ENCODE assay signal across 18 cellular contexts in genomic region chrX:32545100-32545499, GRCh38.
DNase-seq lines count a peak whose midpoint lies in the region; ATAC-seq, FAIRE-seq and TF ChIP-seq lines count a peak whose summit lies in the region.
"Had no signal": no experiment of that assay in that cellular context is flagged by ENCODE, and none has a peak within 500 bp of the region (broad histone marks: within the 10 kb centered on the region; RNA-seq: fewer than 3 reads in every experiment).

No MANE protein-coding gene starts in this region.

- H3K36me3 Mint-ChIP-seq in activated CD4-positive, alpha-beta memory T cell treated with anti-CD3 and anti-CD28 coated beads for 36 hours: no peaks in the 10 kb centered on the region

- intact Hi-C loops in left cardiac atrium (cut with DNase I) (no loop called here), heart right ventricle (cut with DNase I) (no loop called here)
- intact Hi-C loops in activated CD4-positive, alpha-beta memory T cell treated with anti-CD3 and anti-CD28 coated beads for 36 hours (cut with micrococcal nuclease): no loop called here

- no peak for TF ChIP-seq CTCF in cardiac muscle cell (IDR thresholded peaks at IDR 0.05; ENCODE audit: low read depth, low read length)
- no peak for TF ChIP-seq CTCF in heart right ventricle (IDR thresholded peaks at IDR 0.05)

- POLR2A ChIA-PET in activated CD4-positive, alpha-beta memory T cell treated with anti-CD3 and anti-CD28 coated beads for 36 hours (lab: Charles Lee): no interaction called here

- H3K9me3 ChIP-seq in cardiac muscle cell (ENCODE audit: low read depth) (no peaks in the 10 kb centered on the region), heart right ventricle (no peaks in the 10 kb centered on the region)

- H3K27me3 ChIP-seq in cardiac muscle cell (no peaks in the 10 kb centered on the region), heart right ventricle (no peaks in the 10 kb centered on the region)

- no peaks in the 10 kb centered on the region for H3K4me1 Mint-ChIP-seq in activated CD4-positive, alpha-beta memory T cell treated with anti-CD3 and anti-CD28 coated beads for 36 hours (ENCODE audit: low read depth)
- H3K4me1 Mint-ChIP-seq: B cell, H9 had no signal

- FAIRE-seq in islet of Langerhans (lab: Jason Lieb, UNC): peak; percentile 62
- FAIRE-seq: GM18507, HepG2 had no signal

- DNase-seq in cardiac muscle cell (ENCODE audit: low read depth in 1 of 2, low spot score in 1 of 2) (peak in 1 of 2 donors; percentile 73), left cardiac atrium (no peak), heart right ventricle (peak in 1 of 2 donors; percentile 9), AG08396 (ENCODE audit: low spot score) (no peak), RKO (ENCODE audit: low spot score) (no peak)
- DNase-seq in activated CD4-positive, alpha-beta memory T cell treated with anti-CD3 and anti-CD28 coated beads for 36 hours: no peak
- DNase-seq: ACHN; C1 segment of cervical spinal cord; Calu3; CD4-positive, alpha-beta T cell; DMS 273 treated with DMSO at 0.1 percent for 48 hours; H9 had no signal

- no peaks in the 10 kb centered on the region for H3K9me3 Mint-ChIP-seq in activated CD4-positive, alpha-beta memory T cell treated with anti-CD3 and anti-CD28 coated beads for 36 hours
- H3K9me3 Mint-ChIP-seq: CD4-positive, alpha-beta T cell; GM23338 had no signal

- H3K4me3 Mint-ChIP-seq in activated CD4-positive, alpha-beta memory T cell treated with anti-CD3 and anti-CD28 coated beads for 36 hours: no peak overlapping the region
- H3K4me3 Mint-ChIP-seq: B cell; CD4-positive, alpha-beta T cell; GM23338; H9 had no signal

- no peak overlapping the region for H3K4me3 ChIP-seq in cardiac muscle cell
- no peak overlapping the region for H3K4me3 ChIP-seq in heart right ventricle
- H3K4me3 ChIP-seq: GM23338 had no signal

- ATAC-seq in left cardiac atrium: no peak
- peak in 5 of 8 donors; percentile 70 to 91 (median 74) for ATAC-seq in heart right ventricle
- ATAC-seq in GM21360 (IDR thresholded peaks at IDR 0.05; ENCODE audit: unreplicated experiment): no peak
- ATAC-seq: GM23338, HepG2 had no signal

- H3K27ac ChIP-seq in cardiac muscle cell (peak overlapping the region; percentile 45), heart right ventricle (peak overlapping the region in 1 of 10 donors; percentile 22)

- CTCF ChIA-PET in activated CD4-positive, alpha-beta memory T cell treated with anti-CD3 and anti-CD28 coated beads for 36 hours (lab: Charles Lee): no interaction called here

- peaks cover 14% of the 10 kb centered on the region for H3K4me1 ChIP-seq in cardiac muscle cell (ENCODE audit: low read depth)
- H3K4me1 ChIP-seq in heart right ventricle: no peaks in the 10 kb centered on the region

- H3K27me3 Mint-ChIP-seq in activated CD4-positive, alpha-beta memory T cell treated with anti-CD3 and anti-CD28 coated beads for 36 hours: no peaks in the 10 kb centered on the region
- H3K27me3 Mint-ChIP-seq: B cell; CD4-positive, alpha-beta T cell had no signal

- H3K27ac Mint-ChIP-seq in activated CD4-positive, alpha-beta memory T cell treated with anti-CD3 and anti-CD28 coated beads for 36 hours: no peak overlapping the region
- H3K27ac Mint-ChIP-seq: B cell; CD4-positive, alpha-beta T cell; GM23338; H9 had no signal

- WGBS in heart right ventricle, 2 donors: 27 to 41% methylated on average over 1 of the region's 1 CpG

- no peaks in the 10 kb centered on the region for H3K36me3 ChIP-seq in cardiac muscle cell
- H3K36me3 ChIP-seq in heart right ventricle: no peaks in the 10 kb centered on the region

Comparison
In these comparisons a context has a peak if more than half of its experiments do, and no peak if none do; other contexts are left out.
1. ATAC-seq: peak in heart right ventricle (5 of 8); none in left cardiac atrium (0 of 2) and GM21360 (single experiment).